Comparison of ENCODE assay signal across 20 cellular contexts in genomic region chr6:13667655-13668054, GRCh38. TPM values are rescaled to one million over a fixed set of nuclear protein-coding genes. Genes with fewer than 3 reads are reported as not detected.
DNase-seq lines count a peak whose midpoint lies in the region; ATAC-seq and TF ChIP-seq lines count a peak whose summit lies in the region.
"Had no signal": no experiment of that assay in that cellular context is flagged by ENCODE, and none has a peak within 500 bp of the region (broad histone marks: within the 10 kb centered on the region; RNA-seq: fewer than 3 reads in every experiment).

No MANE protein-coding gene starts in this region.

- H3K4me3 ChIP-seq in AG10803 (ENCODE audit: low read length), result no peak overlapping the region
- H3K4me3 ChIP-seq in CD4-positive, alpha-beta memory T cell (ENCODE audit: low read length in 2 of 2), result no peak overlapping the region
- H3K4me3 ChIP-seq: heart left ventricle, thyroid gland had no signal

- H3K27me3 Mint-ChIP-seq in WTC11 (ENCODE audit: low read depth), result no peaks in the 10 kb centered on the region
- H3K27me3 Mint-ChIP-seq in CD4-positive, alpha-beta memory T cell, result no peaks in the 10 kb centered on the region
- H3K27me3 Mint-ChIP-seq: T-cell had no signal

- H3K36me3 Mint-ChIP-seq in WTC11, result peaks cover 6% of the 10 kb centered on the region
- peaks cover 6 to 7% of the 10 kb centered on the region in 2 donors for H3K36me3 Mint-ChIP-seq in CD4-positive, alpha-beta memory T cell

- CTCF ChIA-PET in WTC11 (lab: Charles Lee), result interaction anchor here (0.5 kb wide), 1 partner anchor 37 kb away, joined by 4 read pairs; no protein-coding TSS in a partner anchor
- CTCF ChIA-PET in CD4-positive, alpha-beta memory T cell (lab: Charles Lee; ENCODE audit: partially characterized antibody), result interaction anchor here (1.2 to 1.9 kb wide), 2 partner anchors 10 to 52 kb away, joined by 3 to 4 read pairs; partner anchors contain the start of gene NOL7

- no peak overlapping the region for H3K4me3 Mint-ChIP-seq in WTC11
- H3K4me3 Mint-ChIP-seq in CD4-positive, alpha-beta memory T cell, result peak overlapping the region in 2 of 8 donors; percentile 38 to 67
- H3K4me3 Mint-ChIP-seq: T-cell had no signal

- ATAC-seq in WTC11, result no peak
- ATAC-seq: heart left ventricle, T-cell had no signal

- POLR2A ChIA-PET in WTC11 (lab: Charles Lee), result no interaction called here
- POLR2A ChIA-PET in CD4-positive, alpha-beta memory T cell (lab: Charles Lee; ENCODE audit: partially characterized antibody), result interaction anchor here (1.3 to 1.8 kb wide), 2 partner anchors 12 to 20 kb away, joined by 3 to 5 read pairs; no protein-coding TSS in a partner anchor

- H3K9me3 Mint-ChIP-seq in WTC11, result 0 out of 2 replicates have a peak, but pooled peaks cover 3% of the 10 kb centered on the region
- H3K9me3 Mint-ChIP-seq in CD4-positive, alpha-beta memory T cell, result peaks cover 0 to 4% (median 0%) of the 10 kb centered on the region in 8 donors
- H3K9me3 Mint-ChIP-seq: T-cell had no signal

- no peaks in the 10 kb centered on the region for H3K36me3 ChIP-seq in CD4-positive, alpha-beta memory T cell (ENCODE audit: insufficient read depth, low read length)
- H3K36me3 ChIP-seq: heart left ventricle, thyroid gland, WERI-Rb-1 had no signal

- H3K9me3 ChIP-seq in CD4-positive, alpha-beta memory T cell (ENCODE audit: control insufficient read depth in 1 of 2, low read length in 2 of 2), result no peaks in the 10 kb centered on the region
- H3K9me3 ChIP-seq: thyroid gland had no signal

- H3K27ac ChIP-seq in epithelial cell of prostate, result peak overlapping the region; percentile 40
- no peak overlapping the region for H3K27ac ChIP-seq in CD4-positive, alpha-beta memory T cell (ENCODE audit: low read depth, low read length)
- H3K27ac ChIP-seq: heart left ventricle, thyroid gland, WERI-Rb-1 had no signal

- intact Hi-C loops in CD4-positive, alpha-beta memory T cell (cut with micrococcal nuclease), result no loop called here

- peaks cover 48% of the 10 kb centered on the region for H3K4me1 Mint-ChIP-seq in WTC11
- H3K4me1 Mint-ChIP-seq in CD4-positive, alpha-beta memory T cell, result peaks cover 63 to 90% (median 81%) of the 10 kb centered on the region in 4 donors

- peak; percentile 25 for DNase-seq in AG10803 (ENCODE audit: low read depth)
- DNase-seq in ELR (ENCODE audit: low read depth), result peak; percentile 28
- no peak for DNase-seq in WTC11 (ENCODE audit: low spot score)
- DNase-seq in epithelial cell of prostate (ENCODE audit: low read depth, low spot score), result no peak
- no peak for DNase-seq in CD4-positive, alpha-beta memory T cell
- no peak for DNase-seq in NCI-H526 treated with DMSO at 0.1 percent for 48 hours (lab: John Stamatoyannopoulos, UW)
- DNase-seq in activated CD4-positive, alpha-beta T cell treated with anti-CD3 and anti-CD28 coated beads, Interleukin-2, amount 50 U/mL, for 4 hours, result no peak
- DNase-seq: AML-193; amygdala; caudate nucleus; effector CD8-positive, alpha-beta T cell; H7; heart left ventricle; NCI-H2171 treated with DMSO at 0.1 percent for 48 hours; nucleus accumbens; retina; SHP77; T-cell; thyroid gland; WERI-Rb-1 had no signal

- TF ChIP-seq CTCF in AG10803 (conservative IDR thresholded peaks at IDR 0.05; ENCODE audit: low read length) (no peak), WTC11 (IDR thresholded peaks at IDR 0.05) (no peak)

- H3K27me3 ChIP-seq in CD4-positive, alpha-beta memory T cell (ENCODE audit: insufficient read depth, low read length), result no peaks in the 10 kb centered on the region
- H3K27me3 ChIP-seq: heart left ventricle, thyroid gland had no signal

- peaks cover 89% of the 10 kb centered on the region for H3K4me1 ChIP-seq in CD4-positive, alpha-beta memory T cell (ENCODE audit: insufficient read depth, low read length)

- peak overlapping the region; percentile 51; the same call in 1 of the 2 replicates for H3K27ac Mint-ChIP-seq in WTC11
- H3K27ac Mint-ChIP-seq in CD4-positive, alpha-beta memory T cell, result peak overlapping the region in 1 of 7 donors; percentile 90

TF ChIP-seq in WTC11, 78 proteins besides CTCF, POLR2A, EP300 and RAD21:
- no peak for TF ChIP-seq ZNF121 (CRISPR knock-in tag; IDR thresholded peaks at IDR 0.05)
- no peak for TF ChIP-seq GRHL2 (CRISPR knock-in tag; IDR thresholded peaks at IDR 0.05; ENCODE audit: insufficient replicate concordance, severe bottlenecking)
- no peak for TF ChIP-seq TEAD4 (CRISPR knock-in tag; IDR thresholded peaks at IDR 0.05)
- TF ChIP-seq ZNF671 (CRISPR knock-in tag; IDR thresholded peaks at IDR 0.05), result no peak
- no peak for TF ChIP-seq OVOL2 (CRISPR knock-in tag; IDR thresholded peaks at IDR 0.05; ENCODE audit: borderline replicate concordance)
- no peak for TF ChIP-seq NFYB (CRISPR knock-in tag; conservative IDR thresholded peaks at IDR 0.05; ENCODE audit: low read depth)
- TF ChIP-seq ZBTB43 (CRISPR knock-in tag; IDR thresholded peaks at IDR 0.05), result no peak

RNA-seq across cellular contexts. Expression of gene RANBP9, which starts 44.0 kb away (rescaled TPM):
- 31.5 to 33.4 TPM (median 33.4 TPM) in 3 replicates for total RNA-seq in WTC11 (2021)
- total RNA-seq in CD4-positive, alpha-beta memory T cell, result 10 to 100 TPM; 51.1 to 52.9 TPM
- polyA plus RNA-seq in CD4-positive, alpha-beta memory T cell, result 1 to 10 TPM; 3.4 to 8.8 TPM

RNA-seq across cellular contexts. Expression of gene NOL7, which starts 52.5 kb away (rescaled TPM):
- total RNA-seq in WTC11 (2021), result 65.3 to 76.1 TPM (median 66.5 TPM) in 3 replicates
- 10 to 100 TPM; 62.1 to 69.1 TPM for total RNA-seq in CD4-positive, alpha-beta memory T cell
- polyA plus RNA-seq in CD4-positive, alpha-beta memory T cell, result 100 to 1,000 TPM; 118 to 137 TPM

Comparison
In these comparisons a context has a peak if more than half of its experiments do, and no peak if none do; other contexts are left out.
1. DNase-seq: peak in AG10803 (single experiment) and ELR (single experiment); none in WTC11 (single experiment), epithelial cell of prostate (single experiment), CD4-positive, alpha-beta memory T cell (0 of 5), NCI-H526 treated with DMSO at 0.1 percent for 48 hours (single experiment) and activated CD4-positive, alpha-beta T cell treated with anti-CD3 and anti-CD28 coated beads, Interleukin-2, amount 50 U/mL, for 4 hours (0 of 2).